ENCODE assay signal across 8 cellular contexts in the genomic region with DNA sequence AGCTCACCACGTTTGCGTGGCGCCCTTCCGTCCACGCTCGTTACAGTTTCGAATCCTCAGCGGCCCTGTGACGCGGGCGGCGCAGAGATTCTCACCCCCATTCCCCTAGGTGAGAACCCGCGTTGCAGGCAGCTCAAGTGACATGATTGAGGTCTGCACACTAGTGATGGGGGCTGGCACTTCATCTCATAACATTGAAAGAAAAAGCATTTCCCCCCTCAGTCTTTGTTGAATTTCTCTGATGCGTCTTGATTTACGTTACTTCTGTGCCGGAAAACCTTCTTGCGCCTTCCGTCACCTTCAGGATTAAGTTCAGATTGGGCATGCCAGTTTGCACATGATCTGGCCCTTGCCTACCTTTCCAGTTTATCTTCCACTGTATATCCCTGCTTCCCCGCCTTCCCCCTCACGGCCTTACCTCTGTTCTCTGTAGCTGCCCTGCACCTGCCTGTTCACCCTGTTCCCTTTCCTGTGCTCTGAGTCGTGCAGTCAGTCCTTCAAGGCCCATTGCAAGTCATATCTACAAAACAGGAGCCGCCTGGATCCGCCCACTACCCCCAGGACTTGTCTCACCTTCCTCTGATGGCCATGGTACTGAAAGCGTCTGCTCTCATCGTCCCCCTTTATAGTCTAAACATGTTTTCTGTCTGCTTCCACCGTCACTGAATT. TPM values are rescaled to one million over a fixed set of nuclear protein-coding genes. Genes with fewer than 3 reads are reported as not detected.
DNase-seq lines count a peak whose midpoint lies in the region; TF ChIP-seq lines count a peak whose summit lies in the region.

No MANE protein-coding gene starts in this region.

- peaks cover 82% of the 10 kb centered on the region for H3K4me1 Mint-ChIP-seq in HFFc6 (ENCODE audit: low read depth)

- peak overlapping the region; percentile 95 for H3K27ac Mint-ChIP-seq in HFFc6

- H2AFZ ChIP-seq in OCI-LY3 (ENCODE audit: low read depth, low read length), result no peak overlapping the region

- H3K4me2 ChIP-seq in OCI-LY3 (ENCODE audit: low read length), result peak overlapping the region; percentile 91

- no peaks in the 10 kb centered on the region for H3K9me3 ChIP-seq in OCI-LY3 (ENCODE audit: insufficient read depth, low read length)

- TF ChIP-seq CTCF in HFFc6 (IDR thresholded peaks at IDR 0.05) (no peak), OCI-LY3 (IDR thresholded peaks at IDR 0.05; ENCODE audit: low read depth, low read length) (no peak)

- peak overlapping the region; percentile 82 for H3K27ac ChIP-seq in OCI-LY3 (ENCODE audit: low read length)

- peak overlapping the region; percentile 94 for H3K4me3 ChIP-seq in OCI-LY3 (ENCODE audit: low read length)

- peaks cover 40% of the 10 kb centered on the region for H3K36me3 Mint-ChIP-seq in HFFc6 (ENCODE audit: low read depth)

- H3K36me3 ChIP-seq in OCI-LY3 (replicated peaks; ENCODE audit: low read depth, low read length), result peaks cover 28% of the 10 kb centered on the region

- peaks cover 15% of the 10 kb centered on the region for H3K4me1 ChIP-seq in OCI-LY3 (ENCODE audit: low read length)

- no peaks in the 10 kb centered on the region for H3K27me3 Mint-ChIP-seq in HFFc6 (ENCODE audit: insufficient read depth)

- peak overlapping the region; percentile 96 for H3K4me3 Mint-ChIP-seq in HFFc6

- H3K27me3 ChIP-seq in OCI-LY3 (ENCODE audit: low read depth, low read length), result no peaks in the 10 kb centered on the region

- H3K79me2 ChIP-seq in OCI-LY3 (ENCODE audit: low read length), result peaks cover 62% of the 10 kb centered on the region

- DNase-seq in EH (ENCODE audit: low read depth), result peak; percentile 59
- peak; percentile 25 for DNase-seq in HFFc6
- DNase-seq in activated T-helper 9 cell treated with anti-CD3 and anti-CD28 coated beads, Interleukin-2, amount 50 U/mL, for 16 hours (ENCODE audit: low read depth), result peak; percentile 36
- DNase-seq in globus pallidus (ENCODE audit: low spot score), result peak; percentile 16
- peak; percentile 64 for DNase-seq in retina
- no peak for DNase-seq in DMS114 treated with DMSO at 0.1 percent for 48 hours (lab: John Stamatoyannopoulos, UW; ENCODE audit: unreplicated experiment)
- no peak for DNase-seq in NCI-H524 treated with DMSO at 0.1 percent for 48 hours (lab: John Stamatoyannopoulos, UW)

- H3K9me3 Mint-ChIP-seq in HFFc6, result no peaks in the 10 kb centered on the region

- peaks cover 15% of the 10 kb centered on the region for H4K20me1 ChIP-seq in OCI-LY3 (ENCODE audit: insufficient read depth, low read length)

- peak overlapping the region; percentile 90 for H3K9ac ChIP-seq in OCI-LY3 (ENCODE audit: low read length)

RNA-seq across cellular contexts. Expression of a gene that starts 1.1 kb away (rescaled TPM):
- total RNA-seq in HFFc6 (2021; fragmentation: NEBNext Ultra II Directional; extraction: Animal tissue kit (Norgen Biotek cat#: 25700)), result 100 to 1,000 TPM in 1 of 6 experiments, 10 to 100 TPM in 5; 89.3 to 125 (median 91.6) TPM

RNA-seq across cellular contexts. Expression of a gene that starts 40.9 kb away (rescaled TPM):
- under 1 TPM in 4 of 6 experiments, not detected in 2; 0.07 to 0.17 (median 0.11) TPM for total RNA-seq in HFFc6 (2021; fragmentation: NEBNext Ultra II Directional; extraction: Animal tissue kit (Norgen Biotek cat#: 25700))

Comparison
In these comparisons a context has a peak if more than half of its experiments do, and no peak if none do; other contexts are left out.
1. DNase-seq: peak in EH (single experiment), HFFc6 (single experiment), activated T-helper 9 cell treated with anti-CD3 and anti-CD28 coated beads, Interleukin-2, amount 50 U/mL, for 16 hours (single experiment), globus pallidus (single experiment) and retina (single experiment); none in DMS114 treated with DMSO at 0.1 percent for 48 hours (single experiment) and NCI-H524 treated with DMSO at 0.1 percent for 48 hours (single experiment).